In genomic region chr12:131605304-131605829, GRCh38 we compare ENCODE assay signal across 30 cellular contexts.
DNase-seq lines count a peak whose midpoint lies in the region; ATAC-seq, FAIRE-seq and TF ChIP-seq lines count a peak whose summit lies in the region.
"Had no signal": no experiment of that assay in that cellular context is flagged by ENCODE, and none has a peak within 500 bp of the region (broad histone marks: within the 10 kb centered on the region; RNA-seq: fewer than 3 reads in every experiment).

No MANE protein-coding gene starts in this region.

- H3K79me2 ChIP-seq in H1 (ENCODE audit: control insufficient read depth in 1 of 2, insufficient read depth in 2 of 2, low read length in 2 of 2) (no peaks in the 10 kb centered on the region), osteoblast (ENCODE audit: insufficient read depth, low read length) (no peaks in the 10 kb centered on the region)
- H3K79me2 ChIP-seq: parathyroid adenoma had no signal

- no peak overlapping the region for H3K23ac ChIP-seq in H1 (ENCODE audit: insufficient read length)

- H2BK120ac ChIP-seq in H1 (replicated peaks; ENCODE audit: low read depth, low read length) = no peak overlapping the region

- no peak overlapping the region for H3K27ac ChIP-seq in H1 (ENCODE audit: low read depth, low read length)
- H3K27ac ChIP-seq in osteoblast (ENCODE audit: low read depth, low read length) = no peak overlapping the region
- H3K27ac ChIP-seq: HL-60, lower lobe of right lung, parathyroid adenoma, thoracic aorta, uterus had no signal

- no peak overlapping the region for H3K9ac ChIP-seq in H1 (replicated peaks in 1 of 4; ENCODE audit: extremely low read depth in 1 of 4, low read depth in 3 of 4, low read length in 3 of 4)
- H3K9ac ChIP-seq: parathyroid adenoma had no signal

- peaks cover 0 to 2% (median 0%) of the 10 kb centered on the region in 4 experiments; a peak in 2 of 7 replicates for H3K4me1 ChIP-seq in H1 (replicated peaks in 1 of 4; ENCODE audit: control insufficient read depth in 3 of 4, insufficient read depth in 4 of 4, low read length in 3 of 4)
- H3K4me1 ChIP-seq in osteoblast (ENCODE audit: insufficient read depth, low read length) = no peaks in the 10 kb centered on the region
- H3K4me1 ChIP-seq: parathyroid adenoma, uterus had no signal

- CTCF ChIA-PET in T-cell (lab: Charles Lee) (no interaction called here), H1 (lab: Charles Lee; ENCODE audit: partially characterized antibody) (no interaction called here)

- no peak overlapping the region for H2BK5ac ChIP-seq in H1 (ENCODE audit: low read depth, low read length)

- peaks cover 70% of the 10 kb centered on the region for H3K4me1 Mint-ChIP-seq in activated T-cell treated with anti-CD3 and anti-CD28 coated beads, Interleukin-2, amount 50 U/mL, for 72 hours (ENCODE audit: low read depth)
- peaks cover 63 to 75% (median 64%) of the 10 kb centered on the region in 3 donors for H3K4me1 Mint-ChIP-seq in T-cell

- H3K4ac ChIP-seq in H1 (replicated peaks; ENCODE audit: insufficient read length, low read depth, low read length) = no peak overlapping the region

- no peak for ATAC-seq in activated T-cell treated with anti-CD3 and anti-CD28 coated beads, Interleukin-2, amount 50 U/mL, for 72 hours (replicated peaks in 1 of 2)
- ATAC-seq in T-cell (replicated peaks in 1 of 4) = no peak
- ATAC-seq in HG03108 (IDR thresholded peaks at IDR 0.05; ENCODE audit: unreplicated experiment) = no peak
- ATAC-seq: activated CD8-positive, alpha-beta T cell treated with anti-CD3 and anti-CD28 coated beads for 36 hours; lower lobe of right lung; right cardiac atrium; WTC11 had no signal

- H3K4me3 ChIP-seq in H1 (ENCODE audit: extremely low read depth in 1 of 4, insufficient read depth in 2 of 4, low read depth in 3 of 4, low read length in 4 of 4) (no peak overlapping the region), osteoblast (ENCODE audit: insufficient read depth, low read length) (no peak overlapping the region)
- H3K4me3 ChIP-seq: lower lobe of right lung, thoracic aorta, uterus had no signal

- no peak overlapping the region for H2AK5ac ChIP-seq in H1 (ENCODE audit: low read depth, low read length)

- no peak for TF ChIP-seq EP300 in H1 (IDR thresholded peaks at IDR 0.05; ENCODE audit: borderline replicate concordance in 1 of 2, low read depth in 2 of 2, low read length in 2 of 2)

- H3K79me1 ChIP-seq in H1 (ENCODE audit: low read depth, low read length) = no peaks in the 10 kb centered on the region

- peak overlapping the region; percentile 51 to 78 for H3K4me3 Mint-ChIP-seq in activated T-cell treated with anti-CD3 and anti-CD28 coated beads, Interleukin-2, amount 50 U/mL, for 72 hours
- peak overlapping the region in 1 of 3 donors; percentile 79 for H3K4me3 Mint-ChIP-seq in T-cell
- H3K4me3 Mint-ChIP-seq: B cell, nephron, WTC11 had no signal

- TF ChIP-seq CTCF in H1 (IDR thresholded peaks at IDR 0.05; ENCODE audit: control extremely low read depth in 1 of 3, insufficient read depth in 1 of 3, low read depth in 1 of 3, low read length in 3 of 3) = no peak
- TF ChIP-seq CTCF in osteoblast (IDR thresholded peaks at IDR 0.05; ENCODE audit: extremely low read depth, low read depth, low read length) = no peak

- H4K20me1 ChIP-seq in H1 (replicated peaks in 1 of 2; ENCODE audit: control insufficient read depth in 1 of 2, insufficient read depth in 2 of 2, low read length in 2 of 2) (no peaks in the 10 kb centered on the region), osteoblast (ENCODE audit: insufficient read depth, low read length) (no peaks in the 10 kb centered on the region)

- H3K27me3 ChIP-seq in H1 (replicated peaks in 1 of 4; ENCODE audit: control insufficient read depth in 3 of 4, extremely low read depth in 1 of 4, insufficient read depth in 3 of 4, low read length in 3 of 4) = no peaks in the 10 kb centered on the region; a peak in 1 of 7 replicates
- H3K27me3 ChIP-seq in osteoblast (ENCODE audit: insufficient read depth, low read length) = peaks cover 7% of the 10 kb centered on the region
- H3K27me3 ChIP-seq: uterus had no signal

- no peak overlapping the region for H4K5ac ChIP-seq in H1 (ENCODE audit: insufficient read length, low read depth, low read length)

- WGBS in H1 (ENCODE audit: extremely low coverage in 1 of 2, insufficient coverage in 1 of 2, insufficient read length in 1 of 2, insufficient replicate concordance in 2 of 2, low coverage in 1 of 2, low lambda C conversion rate in 2 of 2, missing lambda C conversion rate in 1 of 2), 2 experiments = 87% methylated on average over 7 of the region's 7 CpGs; no CpG with 5 or more reads in 1 of the 2 experiments

- H3K27ac Mint-ChIP-seq in activated T-cell treated with anti-CD3 and anti-CD28 coated beads, Interleukin-2, amount 50 U/mL, for 72 hours = peak overlapping the region; percentile 35
- peak overlapping the region; percentile 68 to 95 for H3K27ac Mint-ChIP-seq in T-cell
- H3K27ac Mint-ChIP-seq: activated CD8-positive, alpha-beta T cell treated with anti-CD3 and anti-CD28 coated beads for 36 hours; B cell; nephron; WTC11 had no signal

- H3K4me2 ChIP-seq in H1 (ENCODE audit: insufficient read depth in 1 of 2, low read depth in 2 of 2, low read length in 2 of 2) (no peak overlapping the region), osteoblast (ENCODE audit: insufficient read depth, low read length) (no peak overlapping the region)

- H2BK15ac ChIP-seq in H1 (ENCODE audit: low read length) = no peak overlapping the region

- H3K36me3 Mint-ChIP-seq in activated T-cell treated with anti-CD3 and anti-CD28 coated beads, Interleukin-2, amount 50 U/mL, for 72 hours (ENCODE audit: insufficient read depth in 2 of 2) = no peaks in the 10 kb centered on the region
- no peaks in the 10 kb centered on the region for H3K36me3 Mint-ChIP-seq in T-cell
- H3K36me3 Mint-ChIP-seq: WTC11 had no signal

- H3K23me2 ChIP-seq in H1 (ENCODE audit: low read depth, low read length) = no peaks in the 10 kb centered on the region

- no peak overlapping the region for H4K8ac ChIP-seq in H1 (ENCODE audit: extremely low read depth, insufficient read depth, low read length)

- no peak overlapping the region for H3K14ac ChIP-seq in H1 (ENCODE audit: insufficient read length)

- no peaks in the 10 kb centered on the region for H3K9me3 ChIP-seq in H1 (ENCODE audit: insufficient read depth in 2 of 2, low read depth in 1 of 2, low read length in 1 of 2)
- no peaks in the 10 kb centered on the region for H3K9me3 ChIP-seq in osteoblast (ENCODE audit: low read depth, low read length)
- H3K9me3 ChIP-seq: lower lobe of right lung, thoracic aorta, uterus had no signal

- DNase-seq in activated T-cell treated with anti-CD3 and anti-CD28 coated beads, Interleukin-2, amount 50 U/mL, for 72 hours = no peak
- no peak for DNase-seq in activated T-cell treated with anti-CD3 and anti-CD28 coated beads, Interleukin-2, amount 50 U/mL, for 1 hour
- DNase-seq in T-cell (no peak), H1 (ENCODE audit: low read depth in 1 of 2, low spot score in 2 of 2) (no peak), osteoblast (ENCODE audit: insufficient read length, low spot score, missing footprints) (peak; percentile 47), AG08396 (ENCODE audit: low spot score) (no peak)
- no peak for DNase-seq in central memory CD4-positive, alpha-beta T cell
- DNase-seq: activated gamma-delta T cell treated with Interleukin-2 at 50 U/mL for 16 hours; amygdala; COR-L47; hippocampal formation; KG1; lower lobe of right lung; MM.1S; NCI-H1105 treated with DMSO at 0.1 percent for 48 hours; NCI-H1930; NCI-H510A treated with DMSO at 0.1 percent for 48 hours; right cardiac atrium; stimulated activated CD4-positive, alpha-beta T cell treated with anti-CD3 and anti-CD28 coated beads, Interleukin-2, amount 100 ng/mL, for 24 hours; stimulated activated naive CD8-positive, alpha-beta T cell treated with anti-CD3 and anti-CD28 coated beads, Interleukin-15, amount 100 ng/mL, for 72 hours; uterus had no signal

- no peak overlapping the region for H3K56ac ChIP-seq in H1 (replicated peaks; ENCODE audit: insufficient read length, low read depth, low read length)

- H2AFZ ChIP-seq in H1 (ENCODE audit: low read length) (no peak overlapping the region), osteoblast (ENCODE audit: low read length) (no peak overlapping the region)
- H2AFZ ChIP-seq: parathyroid adenoma had no signal

- no peak overlapping the region for H2BK20ac ChIP-seq in H1 (ENCODE audit: low read length)

- no peak overlapping the region for H4K91ac ChIP-seq in H1 (replicated peaks; ENCODE audit: insufficient read length, low read length)

- peak overlapping the region; percentile 35; the same call in 1 of the 2 replicates for H2BK12ac ChIP-seq in H1 (ENCODE audit: low read depth, low read length)

- no peak for FAIRE-seq in H1 (lab: Jason Lieb, UNC)
- FAIRE-seq: H54 had no signal

- no peak for TF ChIP-seq POLR2A in H1 (IDR thresholded peaks at IDR 0.05; ENCODE audit: control extremely low read depth in 1 of 2, low read depth in 2 of 2, low read length in 2 of 2)

- peaks cover 0 to 2% of the 10 kb centered on the region in 2 donors for H3K9me3 Mint-ChIP-seq in activated T-cell treated with anti-CD3 and anti-CD28 coated beads, Interleukin-2, amount 50 U/mL, for 72 hours
- no peaks in the 10 kb centered on the region for H3K9me3 Mint-ChIP-seq in T-cell
- H3K9me3 Mint-ChIP-seq: activated CD8-positive, alpha-beta T cell treated with anti-CD3 and anti-CD28 coated beads for 36 hours; nephron; stimulated activated naive CD8-positive, alpha-beta T cell treated with anti-CD3 and anti-CD28 coated beads, Interleukin-15, amount 100 ng/mL, for 72 hours; WTC11 had no signal

- no peak for TF ChIP-seq RAD21 in H1 (IDR thresholded peaks at IDR 0.05 in 1 of 2, conservative IDR thresholded peaks at IDR 0.05 in 1 of 2; ENCODE audit: low read depth in 2 of 2, low read length in 2 of 2)

- POLR2A ChIA-PET in T-cell (lab: Charles Lee) = no interaction called here
- POLR2A ChIA-PET in H1 (lab: Charles Lee; ENCODE audit: partially characterized antibody) = no interaction called here

- no peaks in the 10 kb centered on the region for H3K36me3 ChIP-seq in H1 (ENCODE audit: control insufficient read depth in 2 of 4, insufficient read depth in 4 of 4, low read length in 3 of 4)
- H3K36me3 ChIP-seq in osteoblast (ENCODE audit: insufficient read depth, low read length) = no peaks in the 10 kb centered on the region
- H3K36me3 ChIP-seq: lower lobe of right lung, thoracic aorta, uterus had no signal

- no peaks in the 10 kb centered on the region for H3K27me3 Mint-ChIP-seq in activated T-cell treated with anti-CD3 and anti-CD28 coated beads, Interleukin-2, amount 50 U/mL, for 72 hours (ENCODE audit: low read depth)
- H3K27me3 Mint-ChIP-seq in T-cell = no peaks in the 10 kb centered on the region

- no peak overlapping the region for H3K18ac ChIP-seq in H1 (ENCODE audit: extremely low read depth, low read length)

TF ChIP-seq in H1, 55 proteins besides CTCF, POLR2A, EP300 and RAD21 (continues in another document):
- TF ChIP-seq ATF3 (IDR thresholded peaks at IDR 0.05; ENCODE audit: insufficient read depth, low read depth, low read length) (no peak), RXRA (IDR thresholded peaks at IDR 0.05; ENCODE audit: insufficient read depth, low read depth, low read length) (no peak), SP4 (IDR thresholded peaks at IDR 0.05; ENCODE audit: low read length) (no peak)
